ENCODE assay signal across 1 cellular context in the genomic region with DNA sequence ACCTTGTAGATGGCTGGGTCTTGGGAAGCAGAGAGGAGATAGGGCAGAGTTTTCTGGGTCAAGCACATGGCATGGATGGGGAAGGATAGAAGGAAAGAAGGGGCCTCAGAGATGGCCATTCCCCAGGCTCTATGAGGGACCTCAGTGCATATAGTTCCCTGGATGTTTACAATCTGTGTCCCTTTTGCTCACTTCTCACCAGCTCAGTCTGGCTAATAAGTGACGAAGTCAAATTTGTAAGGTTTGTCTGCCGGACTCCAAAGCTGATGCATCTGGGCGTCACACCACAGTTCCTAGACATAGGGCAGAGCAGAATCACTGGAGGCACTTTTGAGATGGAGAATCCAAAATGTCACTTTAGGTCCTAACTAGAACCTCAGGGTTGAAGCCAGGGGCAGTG.
A peak's percentile ranks its signal among the peaks of the same experiment; 100 is the strongest.
TF ChIP-seq lines count a peak whose summit lies in the region.

No MANE protein-coding gene starts in this region.

TF ChIP-seq in HepG2, 621 proteins besides CTCF, POLR2A, EP300 and RAD21 (continues in another document):
- TF ChIP-seq, protein P1, sequence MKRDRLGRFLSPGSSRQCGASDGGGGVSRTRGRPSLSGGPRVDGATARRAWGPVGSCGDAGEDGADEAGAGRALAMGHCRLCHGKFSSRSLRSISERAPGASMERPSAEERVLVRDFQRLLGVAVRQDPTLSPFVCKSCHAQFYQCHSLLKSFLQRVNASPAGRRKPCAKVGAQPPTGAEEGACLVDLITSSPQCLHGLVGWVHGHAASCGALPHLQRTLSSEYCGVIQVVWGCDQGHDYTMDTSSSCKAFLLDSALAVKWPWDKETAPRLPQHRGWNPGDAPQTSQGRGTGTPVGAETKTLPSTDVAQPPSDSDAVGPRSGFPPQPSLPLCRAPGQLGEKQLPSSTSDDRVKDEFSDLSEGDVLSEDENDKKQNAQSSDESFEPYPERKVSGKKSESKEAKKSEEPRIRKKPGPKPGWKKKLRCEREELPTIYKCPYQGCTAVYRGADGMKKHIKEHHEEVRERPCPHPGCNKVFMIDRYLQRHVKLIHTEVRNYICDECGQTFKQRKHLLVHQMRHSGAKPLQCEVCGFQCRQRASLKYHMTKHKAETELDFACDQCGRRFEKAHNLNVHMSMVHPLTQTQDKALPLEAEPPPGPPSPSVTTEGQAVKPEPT (CRISPR knock-in tag; IDR thresholded peaks at IDR 0.05; ENCODE audit: low read depth): 0 out of 2 replicates have a peak, but pooled peaks have one; percentile 24
- 0 out of 2 replicates have a peak, but pooled peaks have one; percentile 36 for TF ChIP-seq ZNF232 (CRISPR knock-in tag; IDR thresholded peaks at IDR 0.05; ENCODE audit: borderline replicate concordance)
- TF ChIP-seq PHF21A (CRISPR knock-in tag; IDR thresholded peaks at IDR 0.05): peak; percentile 29; the same call in 1 of the 2 replicates
- 0 out of 4 replicates have a peak, but pooled peaks of 1 of the 2 experiments have one; percentile 32 for TF ChIP-seq KLF16 (CRISPR knock-in tag; IDR thresholded peaks at IDR 0.05)
- TF ChIP-seq ZBTB21 (CRISPR knock-in tag; IDR thresholded peaks at IDR 0.05): peak; percentile 17; the same call in 1 of the 2 replicates
- TF ChIP-seq, protein P2, sequence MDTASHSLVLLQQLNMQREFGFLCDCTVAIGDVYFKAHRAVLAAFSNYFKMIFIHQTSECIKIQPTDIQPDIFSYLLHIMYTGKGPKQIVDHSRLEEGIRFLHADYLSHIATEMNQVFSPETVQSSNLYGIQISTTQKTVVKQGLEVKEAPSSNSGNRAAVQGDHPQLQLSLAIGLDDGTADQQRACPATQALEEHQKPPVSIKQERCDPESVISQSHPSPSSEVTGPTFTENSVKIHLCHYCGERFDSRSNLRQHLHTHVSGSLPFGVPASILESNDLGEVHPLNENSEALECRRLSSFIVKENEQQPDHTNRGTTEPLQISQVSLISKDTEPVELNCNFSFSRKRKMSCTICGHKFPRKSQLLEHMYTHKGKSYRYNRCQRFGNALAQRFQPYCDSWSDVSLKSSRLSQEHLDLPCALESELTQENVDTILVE (CRISPR knock-in tag; IDR thresholded peaks at IDR 0.05): no peak
- TF ChIP-seq, protein P3, sequence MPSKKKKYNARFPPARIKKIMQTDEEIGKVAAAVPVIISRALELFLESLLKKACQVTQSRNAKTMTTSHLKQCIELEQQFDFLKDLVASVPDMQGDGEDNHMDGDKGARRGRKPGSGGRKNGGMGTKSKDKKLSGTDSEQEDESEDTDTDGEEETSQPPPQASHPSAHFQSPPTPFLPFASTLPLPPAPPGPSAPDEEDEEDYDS (CRISPR knock-in tag; IDR thresholded peaks at IDR 0.05): 0 out of 2 replicates have a peak, but pooled peaks have one; percentile 39
- 0 out of 2 replicates have a peak, but pooled peaks have one; percentile 29 for TF ChIP-seq ZSCAN31 (CRISPR knock-in tag; IDR thresholded peaks at IDR 0.05; ENCODE audit: low read depth)
- TF ChIP-seq FOXA3 (CRISPR knock-in tag; IDR thresholded peaks at IDR 0.05): peak; percentile 61
- TF ChIP-seq ZNF44 (CRISPR knock-in tag; IDR thresholded peaks at IDR 0.05): 0 out of 2 replicates have a peak, but pooled peaks have one; percentile 39
- TF ChIP-seq, protein P4, sequence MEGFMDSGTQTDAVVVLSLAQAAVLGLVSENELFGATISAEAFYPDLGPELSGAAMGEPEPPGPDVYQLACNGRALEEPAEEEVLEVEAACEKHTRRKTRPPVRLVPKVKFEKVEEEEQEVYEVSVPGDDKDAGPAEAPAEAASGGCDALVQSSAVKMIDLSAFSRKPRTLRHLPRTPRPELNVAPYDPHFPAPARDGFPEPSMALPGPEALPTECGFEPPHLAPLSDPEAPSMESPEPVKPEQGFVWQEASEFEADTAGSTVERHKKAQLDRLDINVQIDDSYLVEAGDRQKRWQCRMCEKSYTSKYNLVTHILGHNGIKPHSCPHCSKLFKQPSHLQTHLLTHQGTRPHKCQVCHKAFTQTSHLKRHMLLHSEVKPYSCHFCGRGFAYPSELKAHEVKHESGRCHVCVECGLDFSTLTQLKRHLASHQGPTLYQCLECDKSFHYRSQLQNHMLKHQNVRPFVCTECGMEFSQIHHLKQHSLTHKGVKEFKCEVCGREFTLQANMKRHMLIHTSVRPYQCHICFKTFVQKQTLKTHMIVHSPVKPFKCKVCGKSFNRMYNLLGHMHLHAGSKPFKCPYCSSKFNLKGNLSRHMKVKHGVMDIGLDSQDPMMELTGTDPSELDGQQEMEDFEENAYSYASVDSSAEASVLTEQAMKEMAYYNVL (CRISPR knock-in tag; IDR thresholded peaks at IDR 0.05; ENCODE audit: borderline replicate concordance): 0 out of 2 replicates have a peak, but pooled peaks have one; percentile 57
- TF ChIP-seq DR1 (CRISPR knock-in tag; IDR thresholded peaks at IDR 0.05): 0 out of 2 replicates have a peak, but pooled peaks have one; percentile 22
- TF ChIP-seq, protein P5, sequence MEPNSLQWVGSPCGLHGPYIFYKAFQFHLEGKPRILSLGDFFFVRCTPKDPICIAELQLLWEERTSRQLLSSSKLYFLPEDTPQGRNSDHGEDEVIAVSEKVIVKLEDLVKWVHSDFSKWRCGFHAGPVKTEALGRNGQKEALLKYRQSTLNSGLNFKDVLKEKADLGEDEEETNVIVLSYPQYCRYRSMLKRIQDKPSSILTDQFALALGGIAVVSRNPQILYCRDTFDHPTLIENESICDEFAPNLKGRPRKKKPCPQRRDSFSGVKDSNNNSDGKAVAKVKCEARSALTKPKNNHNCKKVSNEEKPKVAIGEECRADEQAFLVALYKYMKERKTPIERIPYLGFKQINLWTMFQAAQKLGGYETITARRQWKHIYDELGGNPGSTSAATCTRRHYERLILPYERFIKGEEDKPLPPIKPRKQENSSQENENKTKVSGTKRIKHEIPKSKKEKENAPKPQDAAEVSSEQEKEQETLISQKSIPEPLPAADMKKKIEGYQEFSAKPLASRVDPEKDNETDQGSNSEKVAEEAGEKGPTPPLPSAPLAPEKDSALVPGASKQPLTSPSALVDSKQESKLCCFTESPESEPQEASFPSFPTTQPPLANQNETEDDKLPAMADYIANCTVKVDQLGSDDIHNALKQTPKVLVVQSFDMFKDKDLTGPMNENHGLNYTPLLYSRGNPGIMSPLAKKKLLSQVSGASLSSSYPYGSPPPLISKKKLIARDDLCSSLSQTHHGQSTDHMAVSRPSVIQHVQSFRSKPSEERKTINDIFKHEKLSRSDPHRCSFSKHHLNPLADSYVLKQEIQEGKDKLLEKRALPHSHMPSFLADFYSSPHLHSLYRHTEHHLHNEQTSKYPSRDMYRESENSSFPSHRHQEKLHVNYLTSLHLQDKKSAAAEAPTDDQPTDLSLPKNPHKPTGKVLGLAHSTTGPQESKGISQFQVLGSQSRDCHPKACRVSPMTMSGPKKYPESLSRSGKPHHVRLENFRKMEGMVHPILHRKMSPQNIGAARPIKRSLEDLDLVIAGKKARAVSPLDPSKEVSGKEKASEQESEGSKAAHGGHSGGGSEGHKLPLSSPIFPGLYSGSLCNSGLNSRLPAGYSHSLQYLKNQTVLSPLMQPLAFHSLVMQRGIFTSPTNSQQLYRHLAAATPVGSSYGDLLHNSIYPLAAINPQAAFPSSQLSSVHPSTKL (CRISPR knock-in tag; IDR thresholded peaks at IDR 0.05): peak; percentile 44; the same call in 1 of the 2 replicates
- peak; percentile 50; the same call in 1 of the 2 replicates for TF ChIP-seq HOXA3 (CRISPR knock-in tag; IDR thresholded peaks at IDR 0.05)
- TF ChIP-seq, protein P6, sequence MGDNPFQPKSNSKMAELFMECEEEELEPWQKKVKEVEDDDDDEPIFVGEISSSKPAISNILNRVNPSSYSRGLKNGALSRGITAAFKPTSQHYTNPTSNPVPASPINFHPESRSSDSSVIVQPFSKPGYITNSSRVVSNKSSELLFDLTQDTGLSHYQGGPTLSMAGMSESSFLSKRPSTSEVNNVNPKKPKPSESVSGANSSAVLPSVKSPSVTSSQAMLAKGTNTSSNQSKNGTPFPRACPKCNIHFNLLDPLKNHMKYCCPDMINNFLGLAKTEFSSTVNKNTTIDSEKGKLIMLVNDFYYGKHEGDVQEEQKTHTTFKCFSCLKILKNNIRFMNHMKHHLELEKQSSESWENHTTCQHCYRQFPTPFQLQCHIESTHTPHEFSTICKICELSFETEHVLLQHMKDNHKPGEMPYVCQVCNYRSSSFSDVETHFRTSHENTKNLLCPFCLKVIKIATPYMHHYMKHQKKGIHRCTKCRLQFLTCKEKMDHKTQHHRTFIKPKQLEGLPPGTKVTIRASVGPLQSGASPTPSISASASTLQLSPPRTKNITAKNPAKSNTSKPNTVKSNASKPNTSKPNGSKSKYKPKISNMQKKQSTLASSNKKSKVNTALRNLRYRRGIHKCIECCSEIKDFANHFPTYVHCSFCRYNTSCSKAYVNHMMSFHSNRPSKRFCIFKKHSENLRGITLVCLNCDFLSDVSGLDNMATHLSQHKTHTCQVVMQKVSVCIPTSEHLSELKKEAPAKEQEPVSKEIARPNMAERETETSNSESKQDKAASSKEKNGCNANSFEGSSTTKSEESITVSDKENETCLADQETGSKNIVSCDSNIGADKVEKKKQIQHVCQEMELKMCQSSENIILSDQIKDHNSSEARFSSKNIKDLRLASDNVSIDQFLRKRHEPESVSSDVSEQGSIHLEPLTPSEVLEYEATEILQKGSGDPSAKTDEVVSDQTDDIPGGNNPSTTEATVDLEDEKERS (CRISPR knock-in tag; IDR thresholded peaks at IDR 0.05): no peak
- peak; percentile 48; the same call in 1 of the 2 replicates for TF ChIP-seq ZMYM4 (CRISPR knock-in tag; IDR thresholded peaks at IDR 0.05)
- no peak for TF ChIP-seq ZNF674 (CRISPR knock-in tag; IDR thresholded peaks at IDR 0.05; ENCODE audit: low read depth)
- TF ChIP-seq ZNF264 (CRISPR knock-in tag; IDR thresholded peaks at IDR 0.05): 0 out of 2 replicates have a peak, but pooled peaks have one; percentile 42
- TF ChIP-seq, protein P7, sequence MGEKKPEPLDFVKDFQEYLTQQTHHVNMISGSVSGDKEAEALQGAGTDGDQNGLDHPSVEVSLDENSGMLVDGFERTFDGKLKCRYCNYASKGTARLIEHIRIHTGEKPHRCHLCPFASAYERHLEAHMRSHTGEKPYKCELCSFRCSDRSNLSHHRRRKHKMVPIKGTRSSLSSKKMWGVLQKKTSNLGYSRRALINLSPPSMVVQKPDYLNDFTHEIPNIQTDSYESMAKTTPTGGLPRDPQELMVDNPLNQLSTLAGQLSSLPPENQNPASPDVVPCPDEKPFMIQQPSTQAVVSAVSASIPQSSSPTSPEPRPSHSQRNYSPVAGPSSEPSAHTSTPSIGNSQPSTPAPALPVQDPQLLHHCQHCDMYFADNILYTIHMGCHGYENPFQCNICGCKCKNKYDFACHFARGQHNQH (CRISPR knock-in tag; IDR thresholded peaks at IDR 0.05): peak; percentile 18; the same call in 1 of the 2 replicates
- TF ChIP-seq BRD4 (CRISPR knock-in tag; IDR thresholded peaks at IDR 0.05): peak; percentile 32
- TF ChIP-seq, protein P8, sequence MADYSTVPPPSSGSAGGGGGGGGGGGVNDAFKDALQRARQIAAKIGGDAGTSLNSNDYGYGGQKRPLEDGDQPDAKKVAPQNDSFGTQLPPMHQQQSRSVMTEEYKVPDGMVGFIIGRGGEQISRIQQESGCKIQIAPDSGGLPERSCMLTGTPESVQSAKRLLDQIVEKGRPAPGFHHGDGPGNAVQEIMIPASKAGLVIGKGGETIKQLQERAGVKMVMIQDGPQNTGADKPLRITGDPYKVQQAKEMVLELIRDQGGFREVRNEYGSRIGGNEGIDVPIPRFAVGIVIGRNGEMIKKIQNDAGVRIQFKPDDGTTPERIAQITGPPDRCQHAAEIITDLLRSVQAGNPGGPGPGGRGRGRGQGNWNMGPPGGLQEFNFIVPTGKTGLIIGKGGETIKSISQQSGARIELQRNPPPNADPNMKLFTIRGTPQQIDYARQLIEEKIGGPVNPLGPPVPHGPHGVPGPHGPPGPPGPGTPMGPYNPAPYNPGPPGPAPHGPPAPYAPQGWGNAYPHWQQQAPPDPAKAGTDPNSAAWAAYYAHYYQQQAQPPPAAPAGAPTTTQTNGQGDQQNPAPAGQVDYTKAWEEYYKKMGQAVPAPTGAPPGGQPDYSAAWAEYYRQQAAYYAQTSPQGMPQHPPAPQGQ (CRISPR knock-in tag; IDR thresholded peaks at IDR 0.05; ENCODE audit: borderline replicate concordance): no peak
- TF ChIP-seq SOX6 (IDR thresholded peaks at IDR 0.05): no peak
- TF ChIP-seq SOX6 (CRISPR knock-in tag; IDR thresholded peaks at IDR 0.05): peak; percentile 45; the same call in 1 of the 2 replicates
- TF ChIP-seq, protein P9, sequence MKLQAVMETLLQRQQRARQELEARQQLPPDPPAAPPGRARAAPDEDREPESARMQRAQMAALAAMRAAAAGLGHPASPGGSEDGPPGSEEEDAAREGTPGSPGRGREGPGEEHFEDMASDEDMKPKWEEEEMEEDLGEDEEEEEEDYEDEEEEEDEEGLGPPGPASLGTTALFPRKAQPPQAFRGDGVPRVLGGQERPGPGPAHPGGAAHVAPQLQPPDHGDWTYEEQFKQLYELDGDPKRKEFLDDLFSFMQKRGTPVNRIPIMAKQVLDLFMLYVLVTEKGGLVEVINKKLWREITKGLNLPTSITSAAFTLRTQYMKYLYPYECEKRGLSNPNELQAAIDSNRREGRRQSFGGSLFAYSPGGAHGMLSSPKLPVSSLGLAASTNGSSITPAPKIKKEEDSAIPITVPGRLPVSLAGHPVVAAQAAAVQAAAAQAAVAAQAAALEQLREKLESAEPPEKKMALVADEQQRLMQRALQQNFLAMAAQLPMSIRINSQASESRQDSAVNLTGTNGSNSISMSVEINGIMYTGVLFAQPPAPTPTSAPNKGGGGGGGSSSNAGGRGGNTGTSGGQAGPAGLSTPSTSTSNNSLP (IDR thresholded peaks at IDR 0.05; ENCODE audit: low read depth, low read length): no peak
- 0 out of 2 replicates have a peak, but pooled peaks have one; percentile 13 for TF ChIP-seq FOXK1 (CRISPR knock-in tag; IDR thresholded peaks at IDR 0.05; ENCODE audit: borderline replicate concordance, low read depth)
- peak; percentile 27; the same call in 1 of the 2 replicates for TF ChIP-seq RARA (CRISPR knock-in tag; IDR thresholded peaks at IDR 0.05)
- TF ChIP-seq SOX5 (CRISPR knock-in tag; IDR thresholded peaks at IDR 0.05; ENCODE audit: borderline replicate concordance): peak; percentile 42; the same call in 1 of the 2 replicates
- TF ChIP-seq HNF4A (CRISPR knock-in tag; IDR thresholded peaks at IDR 0.05): peak; percentile 12; the same call in 1 of the 2 replicates
- no peak for TF ChIP-seq ATF1 (CRISPR knock-in tag; IDR thresholded peaks at IDR 0.05)
- TF ChIP-seq TCF7 (IDR thresholded peaks at IDR 0.05; ENCODE audit: low read depth): 0 out of 2 replicates have a peak, but pooled peaks have one; percentile 16
- TF ChIP-seq ZNF772 (CRISPR knock-in tag; IDR thresholded peaks at IDR 0.05): 0 out of 2 replicates have a peak, but pooled peaks have one; percentile 31
- 0 out of 2 replicates have a peak, but pooled peaks have one; percentile 19 for TF ChIP-seq ARNTL (CRISPR knock-in tag; IDR thresholded peaks at IDR 0.05)
- peak; percentile 17; the same call in 1 of the 2 replicates for TF ChIP-seq STAG1 (CRISPR knock-in tag; IDR thresholded peaks at IDR 0.05)
- TF ChIP-seq SOX13 (IDR thresholded peaks at IDR 0.05): no peak
- TF ChIP-seq SOX13 (CRISPR knock-in tag; conservative IDR thresholded peaks at IDR 0.05 in 1 of 2, IDR thresholded peaks at IDR 0.05 in 1 of 2): peak in 1 of 2 experiments; percentile 48; a peak in 1 of 4 replicates
- TF ChIP-seq POGZ (CRISPR knock-in tag; IDR thresholded peaks at IDR 0.05): peak; percentile 40; the same call in 1 of the 2 replicates
- TF ChIP-seq ZSCAN20 (CRISPR knock-in tag; IDR thresholded peaks at IDR 0.05; ENCODE audit: borderline replicate concordance): no peak
- TF ChIP-seq ZNF256 (CRISPR knock-in tag; conservative IDR thresholded peaks at IDR 0.05): 0 out of 2 replicates have a peak, but pooled peaks have one; percentile 33
- 0 out of 2 replicates have a peak, but pooled peaks have one; percentile 28 for TF ChIP-seq HDAC1 (CRISPR knock-in tag; IDR thresholded peaks at IDR 0.05)
